In the genomic region with DNA sequence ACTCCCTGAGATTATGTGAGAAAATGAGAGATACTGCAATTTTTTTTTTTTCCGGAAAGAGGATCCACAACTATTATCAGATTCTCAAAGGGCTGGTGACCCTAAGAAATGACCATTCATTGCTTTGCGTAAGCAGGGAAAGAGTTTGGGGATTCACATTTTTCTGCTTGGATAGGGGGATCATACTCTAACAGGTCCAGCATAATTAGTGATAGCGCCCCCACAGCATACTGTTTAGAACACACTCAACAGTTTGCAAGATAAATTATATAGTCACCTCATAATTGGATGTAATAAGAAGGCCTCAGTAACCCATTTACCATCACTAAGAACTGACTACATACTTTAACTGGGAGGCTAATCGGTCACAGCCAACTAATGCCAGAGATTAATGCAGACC, we compare ENCODE assay signal across 8 cellular contexts. TPM values are rescaled to one million over a fixed set of nuclear protein-coding genes. Genes with fewer than 3 reads are reported as not detected.
DNase-seq lines count a peak whose midpoint lies in the region; ATAC-seq and TF ChIP-seq lines count a peak whose summit lies in the region.

No MANE protein-coding gene starts in this region.

- no peaks in the 10 kb centered on the region for H3K9me3 Mint-ChIP-seq in activated CD4-positive, alpha-beta T cell treated with anti-CD3 and anti-CD28 coated beads, Interleukin-2, amount 10 ng/mL, durations not matched to agents 7 days and 5 days

- no peak for TF ChIP-seq POLR2A in erythroblast (IDR thresholded peaks at IDR 0.05; ENCODE audit: low read length)

- H3K27me3 Mint-ChIP-seq in activated CD4-positive, alpha-beta T cell treated with anti-CD3 and anti-CD28 coated beads, Interleukin-2, amount 10 ng/mL, durations not matched to agents 7 days and 5 days: no peaks in the 10 kb centered on the region

- H3K4me3 Mint-ChIP-seq in activated CD4-positive, alpha-beta T cell treated with anti-CD3 and anti-CD28 coated beads, Interleukin-2, amount 10 ng/mL, durations not matched to agents 7 days and 5 days: peak overlapping the region; percentile 96

- H3K4me1 Mint-ChIP-seq in activated CD4-positive, alpha-beta T cell treated with anti-CD3 and anti-CD28 coated beads, Interleukin-2, amount 10 ng/mL, durations not matched to agents 7 days and 5 days: peaks cover 30% of the 10 kb centered on the region

- POLR2A ChIA-PET in activated CD4-positive, alpha-beta T cell treated with anti-CD3 and anti-CD28 coated beads, Interleukin-2, amount 10 ng/mL, durations not matched to agents 7 days and 5 days (lab: Charles Lee): no interaction called here

- DNase-seq in activated CD4-positive, alpha-beta T cell treated with anti-CD3 and anti-CD28 coated beads, Interleukin-2, amount 10 ng/mL, durations not matched to agents 7 days and 5 days: no peak
- no peak for DNase-seq in activated CD4-positive, alpha-beta T cell treated with anti-CD3 and anti-CD28 coated beads, Interleukin-2, amount 50 U/mL, for 48 hours
- DNase-seq in RPMI7951 (ENCODE audit: low read depth): peak; percentile 13
- DNase-seq in erythroblast (lab: John Stamatoyannopoulos, UW): peak; percentile 50 to 54
- DNase-seq in stimulated activated naive CD8-positive, alpha-beta T cell treated with anti-CD3 and anti-CD28 coated beads, Interleukin-15, Interleukin-2, amounts not matched to agents 100 U/mL and 50 U/mL, for 24 hours: peak; percentile 16
- DNase-seq in HK-2 (ENCODE audit: unreplicated experiment): no peak
- no peak for DNase-seq in activated gamma-delta T cell (lab: John Stamatoyannopoulos, UW)

- peaks cover 47% of the 10 kb centered on the region for H3K36me3 Mint-ChIP-seq in activated CD4-positive, alpha-beta T cell treated with anti-CD3 and anti-CD28 coated beads, Interleukin-2, amount 10 ng/mL, durations not matched to agents 7 days and 5 days (ENCODE audit: low read depth)

- H3K27ac Mint-ChIP-seq in activated CD4-positive, alpha-beta T cell treated with anti-CD3 and anti-CD28 coated beads, Interleukin-2, amount 10 ng/mL, durations not matched to agents 7 days and 5 days: peak overlapping the region; percentile 92

- no peak for ATAC-seq in stimulated activated naive CD8-positive, alpha-beta T cell treated with anti-CD3 and anti-CD28 coated beads, Interleukin-15, Interleukin-2, amounts not matched to agents 100 U/mL and 50 U/mL, for 24 hours
- no peak for ATAC-seq in GM18520 (IDR thresholded peaks at IDR 0.05; ENCODE audit: unreplicated experiment)

- CTCF ChIA-PET in activated CD4-positive, alpha-beta T cell treated with anti-CD3 and anti-CD28 coated beads, Interleukin-2, amount 10 ng/mL, durations not matched to agents 7 days and 5 days (lab: Charles Lee): interaction anchor here (0.6 to 0.8 kb wide), 5 partner anchors 94 to 747 kb away, joined by 3 to 4 read pairs (median 4); a partner anchor contains a TSS

RNA-seq across cellular contexts. Expression of a gene that starts 1.9 kb away (rescaled TPM):
- 100 to 1,000 TPM; 186 to 228 TPM for total RNA-seq in activated CD4-positive, alpha-beta T cell treated with anti-CD3 and anti-CD28 coated beads, Interleukin-2, amount 10 ng/mL, durations not matched to agents 7 days and 5 days
- 455 and 483 TPM in 2 replicates for total RNA-seq in RPMI7951 (2014; rRNA removed; shearing (Covaris generic))

RNA-seq across cellular contexts. Expression of a gene that starts 2.1 kb away (rescaled TPM):
- under 1 TPM; 0.50 to 0.89 TPM for total RNA-seq in activated CD4-positive, alpha-beta T cell treated with anti-CD3 and anti-CD28 coated beads, Interleukin-2, amount 10 ng/mL, durations not matched to agents 7 days and 5 days
- total RNA-seq in RPMI7951 (2014; rRNA removed; shearing (Covaris generic)): not detected in 2 replicates

RNA-seq across cellular contexts. Expression of a gene that starts 32.8 kb away (rescaled TPM):
- not detected for total RNA-seq in activated CD4-positive, alpha-beta T cell treated with anti-CD3 and anti-CD28 coated beads, Interleukin-2, amount 10 ng/mL, durations not matched to agents 7 days and 5 days
- total RNA-seq in RPMI7951 (2014; rRNA removed; shearing (Covaris generic)): not detected in 2 replicates

RNA-seq across cellular contexts. Expression of a gene that starts 37.1 kb away (rescaled TPM):
- total RNA-seq in activated CD4-positive, alpha-beta T cell treated with anti-CD3 and anti-CD28 coated beads, Interleukin-2, amount 10 ng/mL, durations not matched to agents 7 days and 5 days: under 1 TPM in 1 of 2 experiments, not detected in 1; 0.52 TPM
- total RNA-seq in RPMI7951 (2014; rRNA removed; shearing (Covaris generic)): not detected in 2 replicates

RNA-seq across cellular contexts. Expression of a gene that starts 40.8 kb away (rescaled TPM):
- 10 to 100 TPM; 33.2 to 33.6 TPM for total RNA-seq in activated CD4-positive, alpha-beta T cell treated with anti-CD3 and anti-CD28 coated beads, Interleukin-2, amount 10 ng/mL, durations not matched to agents 7 days and 5 days
- 55.8 and 70.2 TPM in 2 replicates for total RNA-seq in RPMI7951 (2014; rRNA removed; shearing (Covaris generic))

Comparison
In these comparisons a context has a peak if more than half of its experiments do, and no peak if none do; other contexts are left out.
1. DNase-seq: peak in RPMI7951 (single experiment), erythroblast (2 of 2) and stimulated activated naive CD8-positive, alpha-beta T cell treated with anti-CD3 and anti-CD28 coated beads, Interleukin-15, Interleukin-2, amounts not matched to agents 100 U/mL and 50 U/mL, for 24 hours (single experiment); none in activated CD4-positive, alpha-beta T cell treated with anti-CD3 and anti-CD28 coated beads, Interleukin-2, amount 10 ng/mL, durations not matched to agents 7 days and 5 days (single experiment), activated CD4-positive, alpha-beta T cell treated with anti-CD3 and anti-CD28 coated beads, Interleukin-2, amount 50 U/mL, for 48 hours (0 of 2), HK-2 (single experiment) and activated gamma-delta T cell (single experiment).